Comparison of ENCODE assay signal across 2 cellular contexts in the genomic region with DNA sequence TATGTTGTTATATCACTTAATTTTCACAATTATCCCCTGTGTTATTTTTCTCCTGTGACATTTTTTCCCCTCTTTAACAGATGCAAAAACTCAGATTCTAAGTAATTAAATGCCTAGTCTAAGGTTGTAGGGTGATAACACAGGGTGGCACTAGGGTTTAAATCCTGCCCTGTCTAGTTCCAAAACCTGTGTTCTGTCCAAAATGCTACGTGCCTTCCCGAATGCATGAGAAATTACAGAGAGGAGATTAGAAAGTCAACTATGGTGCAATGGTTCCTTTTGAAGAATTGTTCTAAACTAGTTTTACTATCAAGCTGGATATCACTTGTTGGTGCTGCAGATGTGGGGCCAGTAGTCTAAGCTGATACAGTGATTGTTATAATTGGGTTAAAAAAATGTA.
TF ChIP-seq lines count a peak whose summit lies in the region.

No MANE protein-coding gene starts in this region.

TF ChIP-seq in liver, 16 proteins besides CTCF, POLR2A, EP300 and RAD21:
- TF ChIP-seq, protein P1, sequence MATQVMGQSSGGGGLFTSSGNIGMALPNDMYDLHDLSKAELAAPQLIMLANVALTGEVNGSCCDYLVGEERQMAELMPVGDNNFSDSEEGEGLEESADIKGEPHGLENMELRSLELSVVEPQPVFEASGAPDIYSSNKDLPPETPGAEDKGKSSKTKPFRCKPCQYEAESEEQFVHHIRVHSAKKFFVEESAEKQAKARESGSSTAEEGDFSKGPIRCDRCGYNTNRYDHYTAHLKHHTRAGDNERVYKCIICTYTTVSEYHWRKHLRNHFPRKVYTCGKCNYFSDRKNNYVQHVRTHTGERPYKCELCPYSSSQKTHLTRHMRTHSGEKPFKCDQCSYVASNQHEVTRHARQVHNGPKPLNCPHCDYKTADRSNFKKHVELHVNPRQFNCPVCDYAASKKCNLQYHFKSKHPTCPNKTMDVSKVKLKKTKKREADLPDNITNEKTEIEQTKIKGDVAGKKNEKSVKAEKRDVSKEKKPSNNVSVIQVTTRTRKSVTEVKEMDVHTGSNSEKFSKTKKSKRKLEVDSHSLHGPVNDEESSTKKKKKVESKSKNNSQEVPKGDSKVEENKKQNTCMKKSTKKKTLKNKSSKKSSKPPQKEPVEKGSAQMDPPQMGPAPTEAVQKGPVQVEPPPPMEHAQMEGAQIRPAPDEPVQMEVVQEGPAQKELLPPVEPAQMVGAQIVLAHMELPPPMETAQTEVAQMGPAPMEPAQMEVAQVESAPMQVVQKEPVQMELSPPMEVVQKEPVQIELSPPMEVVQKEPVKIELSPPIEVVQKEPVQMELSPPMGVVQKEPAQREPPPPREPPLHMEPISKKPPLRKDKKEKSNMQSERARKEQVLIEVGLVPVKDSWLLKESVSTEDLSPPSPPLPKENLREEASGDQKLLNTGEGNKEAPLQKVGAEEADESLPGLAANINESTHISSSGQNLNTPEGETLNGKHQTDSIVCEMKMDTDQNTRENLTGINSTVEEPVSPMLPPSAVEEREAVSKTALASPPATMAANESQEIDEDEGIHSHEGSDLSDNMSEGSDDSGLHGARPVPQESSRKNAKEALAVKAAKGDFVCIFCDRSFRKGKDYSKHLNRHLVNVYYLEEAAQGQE (IDR thresholded peaks at IDR 0.05), result peak; percentile 29
- TF ChIP-seq RXRA (IDR thresholded peaks at IDR 0.05) (peak in 1 of 2 donors; percentile 14), FOXA2 (IDR thresholded peaks at IDR 0.05) (peak; percentile 34), HNF4A (conservative IDR thresholded peaks at IDR 0.05) (peak; percentile 45 to 53), JUND (IDR thresholded peaks at IDR 0.05) (peak in 1 of 2 donors; percentile 41), FOXA1 (IDR thresholded peaks at IDR 0.05) (peak; percentile 15), NR2F2 (IDR thresholded peaks at IDR 0.05) (no peak), YY1 (IDR thresholded peaks at IDR 0.05) (peak; percentile 43)
- TF ChIP-seq, protein P2, sequence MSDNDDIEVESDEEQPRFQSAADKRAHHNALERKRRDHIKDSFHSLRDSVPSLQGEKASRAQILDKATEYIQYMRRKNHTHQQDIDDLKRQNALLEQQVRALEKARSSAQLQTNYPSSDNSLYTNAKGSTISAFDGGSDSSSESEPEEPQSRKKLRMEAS (IDR thresholded peaks at IDR 0.05), result peak; percentile 24
- TF ChIP-seq, protein P3, sequence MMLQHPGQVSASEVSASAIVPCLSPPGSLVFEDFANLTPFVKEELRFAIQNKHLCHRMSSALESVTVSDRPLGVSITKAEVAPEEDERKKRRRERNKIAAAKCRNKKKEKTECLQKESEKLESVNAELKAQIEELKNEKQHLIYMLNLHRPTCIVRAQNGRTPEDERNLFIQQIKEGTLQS (IDR thresholded peaks at IDR 0.05), result no peak
- TF ChIP-seq, protein P4, sequence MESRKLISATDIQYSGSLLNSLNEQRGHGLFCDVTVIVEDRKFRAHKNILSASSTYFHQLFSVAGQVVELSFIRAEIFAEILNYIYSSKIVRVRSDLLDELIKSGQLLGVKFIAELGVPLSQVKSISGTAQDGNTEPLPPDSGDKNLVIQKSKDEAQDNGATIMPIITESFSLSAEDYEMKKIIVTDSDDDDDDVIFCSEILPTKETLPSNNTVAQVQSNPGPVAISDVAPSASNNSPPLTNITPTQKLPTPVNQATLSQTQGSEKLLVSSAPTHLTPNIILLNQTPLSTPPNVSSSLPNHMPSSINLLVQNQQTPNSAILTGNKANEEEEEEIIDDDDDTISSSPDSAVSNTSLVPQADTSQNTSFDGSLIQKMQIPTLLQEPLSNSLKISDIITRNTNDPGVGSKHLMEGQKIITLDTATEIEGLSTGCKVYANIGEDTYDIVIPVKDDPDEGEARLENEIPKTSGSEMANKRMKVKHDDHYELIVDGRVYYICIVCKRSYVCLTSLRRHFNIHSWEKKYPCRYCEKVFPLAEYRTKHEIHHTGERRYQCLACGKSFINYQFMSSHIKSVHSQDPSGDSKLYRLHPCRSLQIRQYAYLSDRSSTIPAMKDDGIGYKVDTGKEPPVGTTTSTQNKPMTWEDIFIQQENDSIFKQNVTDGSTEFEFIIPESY (IDR thresholded peaks at IDR 0.05), result no peak

TF ChIP-seq in HepG2, 621 proteins besides CTCF, POLR2A, EP300 and RAD21 (continued from another document):
- TF ChIP-seq, protein P5, sequence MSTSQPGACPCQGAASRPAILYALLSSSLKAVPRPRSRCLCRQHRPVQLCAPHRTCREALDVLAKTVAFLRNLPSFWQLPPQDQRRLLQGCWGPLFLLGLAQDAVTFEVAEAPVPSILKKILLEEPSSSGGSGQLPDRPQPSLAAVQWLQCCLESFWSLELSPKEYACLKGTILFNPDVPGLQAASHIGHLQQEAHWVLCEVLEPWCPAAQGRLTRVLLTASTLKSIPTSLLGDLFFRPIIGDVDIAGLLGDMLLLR (CRISPR knock-in tag; IDR thresholded peaks at IDR 0.05), result no peak
- TF ChIP-seq, protein P6, sequence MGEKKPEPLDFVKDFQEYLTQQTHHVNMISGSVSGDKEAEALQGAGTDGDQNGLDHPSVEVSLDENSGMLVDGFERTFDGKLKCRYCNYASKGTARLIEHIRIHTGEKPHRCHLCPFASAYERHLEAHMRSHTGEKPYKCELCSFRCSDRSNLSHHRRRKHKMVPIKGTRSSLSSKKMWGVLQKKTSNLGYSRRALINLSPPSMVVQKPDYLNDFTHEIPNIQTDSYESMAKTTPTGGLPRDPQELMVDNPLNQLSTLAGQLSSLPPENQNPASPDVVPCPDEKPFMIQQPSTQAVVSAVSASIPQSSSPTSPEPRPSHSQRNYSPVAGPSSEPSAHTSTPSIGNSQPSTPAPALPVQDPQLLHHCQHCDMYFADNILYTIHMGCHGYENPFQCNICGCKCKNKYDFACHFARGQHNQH (CRISPR knock-in tag; IDR thresholded peaks at IDR 0.05), result no peak
- TF ChIP-seq, protein P7, sequence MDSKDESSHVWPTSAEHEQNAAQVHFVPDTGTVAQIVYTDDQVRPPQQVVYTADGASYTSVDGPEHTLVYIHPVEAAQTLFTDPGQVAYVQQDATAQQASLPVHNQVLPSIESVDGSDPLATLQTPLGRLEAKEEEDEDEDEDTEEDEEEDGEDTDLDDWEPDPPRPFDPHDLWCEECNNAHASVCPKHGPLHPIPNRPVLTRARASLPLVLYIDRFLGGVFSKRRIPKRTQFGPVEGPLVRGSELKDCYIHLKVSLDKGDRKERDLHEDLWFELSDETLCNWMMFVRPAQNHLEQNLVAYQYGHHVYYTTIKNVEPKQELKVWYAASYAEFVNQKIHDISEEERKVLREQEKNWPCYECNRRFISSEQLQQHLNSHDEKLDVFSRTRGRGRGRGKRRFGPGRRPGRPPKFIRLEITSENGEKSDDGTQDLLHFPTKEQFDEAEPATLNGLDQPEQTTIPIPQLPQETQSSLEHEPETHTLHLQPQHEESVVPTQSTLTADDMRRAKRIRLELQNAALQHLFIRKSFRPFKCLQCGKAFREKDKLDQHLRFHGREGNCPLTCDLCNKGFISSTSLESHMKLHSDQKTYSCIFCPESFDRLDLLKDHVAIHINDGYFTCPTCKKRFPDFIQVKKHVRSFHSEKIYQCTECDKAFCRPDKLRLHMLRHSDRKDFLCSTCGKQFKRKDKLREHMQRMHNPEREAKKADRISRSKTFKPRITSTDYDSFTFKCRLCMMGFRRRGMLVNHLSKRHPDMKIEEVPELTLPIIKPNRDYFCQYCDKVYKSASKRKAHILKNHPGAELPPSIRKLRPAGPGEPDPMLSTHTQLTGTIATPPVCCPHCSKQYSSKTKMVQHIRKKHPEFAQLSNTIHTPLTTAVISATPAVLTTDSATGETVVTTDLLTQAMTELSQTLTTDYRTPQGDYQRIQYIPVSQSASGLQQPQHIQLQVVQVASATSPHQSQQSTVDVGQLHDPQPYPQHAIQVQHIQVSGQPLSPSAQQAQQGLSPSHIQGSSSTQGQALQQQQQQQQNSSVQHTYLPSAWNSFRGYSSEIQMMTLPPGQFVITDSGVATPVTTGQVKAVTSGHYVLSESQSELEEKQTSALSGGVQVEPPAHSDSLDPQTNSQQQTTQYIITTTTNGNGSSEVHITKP (CRISPR knock-in tag; IDR thresholded peaks at IDR 0.05; ENCODE audit: low read depth), result no peak
- TF ChIP-seq, protein P8, sequence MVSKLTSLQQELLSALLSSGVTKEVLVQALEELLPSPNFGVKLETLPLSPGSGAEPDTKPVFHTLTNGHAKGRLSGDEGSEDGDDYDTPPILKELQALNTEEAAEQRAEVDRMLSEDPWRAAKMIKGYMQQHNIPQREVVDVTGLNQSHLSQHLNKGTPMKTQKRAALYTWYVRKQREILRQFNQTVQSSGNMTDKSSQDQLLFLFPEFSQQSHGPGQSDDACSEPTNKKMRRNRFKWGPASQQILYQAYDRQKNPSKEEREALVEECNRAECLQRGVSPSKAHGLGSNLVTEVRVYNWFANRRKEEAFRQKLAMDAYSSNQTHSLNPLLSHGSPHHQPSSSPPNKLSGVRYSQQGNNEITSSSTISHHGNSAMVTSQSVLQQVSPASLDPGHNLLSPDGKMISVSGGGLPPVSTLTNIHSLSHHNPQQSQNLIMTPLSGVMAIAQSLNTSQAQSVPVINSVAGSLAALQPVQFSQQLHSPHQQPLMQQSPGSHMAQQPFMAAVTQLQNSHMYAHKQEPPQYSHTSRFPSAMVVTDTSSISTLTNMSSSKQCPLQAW (CRISPR knock-in tag; IDR thresholded peaks at IDR 0.05), result no peak
- TF ChIP-seq ZFYVE20 (CRISPR knock-in tag; IDR thresholded peaks at IDR 0.05; ENCODE audit: borderline replicate concordance, low read depth), result no peak
- TF ChIP-seq, protein P9, sequence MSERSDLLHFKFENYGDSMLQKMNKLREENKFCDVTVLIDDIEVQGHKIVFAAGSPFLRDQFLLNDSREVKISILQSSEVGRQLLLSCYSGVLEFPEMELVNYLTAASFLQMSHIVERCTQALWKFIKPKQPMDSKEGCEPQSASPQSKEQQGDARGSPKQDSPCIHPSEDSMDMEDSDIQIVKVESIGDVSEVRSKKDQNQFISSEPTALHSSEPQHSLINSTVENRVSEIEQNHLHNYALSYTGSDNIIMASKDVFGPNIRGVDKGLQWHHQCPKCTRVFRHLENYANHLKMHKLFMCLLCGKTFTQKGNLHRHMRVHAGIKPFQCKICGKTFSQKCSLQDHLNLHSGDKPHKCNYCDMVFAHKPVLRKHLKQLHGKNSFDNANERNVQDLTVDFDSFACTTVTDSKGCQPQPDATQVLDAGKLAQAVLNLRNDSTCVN (CRISPR knock-in tag; IDR thresholded peaks at IDR 0.05; ENCODE audit: borderline replicate concordance), result no peak
- no peak for TF ChIP-seq HIVEP1 (CRISPR knock-in tag; IDR thresholded peaks at IDR 0.05)
- TF ChIP-seq SATB2 (CRISPR knock-in tag; IDR thresholded peaks at IDR 0.05), result no peak
- TF ChIP-seq, protein P10, sequence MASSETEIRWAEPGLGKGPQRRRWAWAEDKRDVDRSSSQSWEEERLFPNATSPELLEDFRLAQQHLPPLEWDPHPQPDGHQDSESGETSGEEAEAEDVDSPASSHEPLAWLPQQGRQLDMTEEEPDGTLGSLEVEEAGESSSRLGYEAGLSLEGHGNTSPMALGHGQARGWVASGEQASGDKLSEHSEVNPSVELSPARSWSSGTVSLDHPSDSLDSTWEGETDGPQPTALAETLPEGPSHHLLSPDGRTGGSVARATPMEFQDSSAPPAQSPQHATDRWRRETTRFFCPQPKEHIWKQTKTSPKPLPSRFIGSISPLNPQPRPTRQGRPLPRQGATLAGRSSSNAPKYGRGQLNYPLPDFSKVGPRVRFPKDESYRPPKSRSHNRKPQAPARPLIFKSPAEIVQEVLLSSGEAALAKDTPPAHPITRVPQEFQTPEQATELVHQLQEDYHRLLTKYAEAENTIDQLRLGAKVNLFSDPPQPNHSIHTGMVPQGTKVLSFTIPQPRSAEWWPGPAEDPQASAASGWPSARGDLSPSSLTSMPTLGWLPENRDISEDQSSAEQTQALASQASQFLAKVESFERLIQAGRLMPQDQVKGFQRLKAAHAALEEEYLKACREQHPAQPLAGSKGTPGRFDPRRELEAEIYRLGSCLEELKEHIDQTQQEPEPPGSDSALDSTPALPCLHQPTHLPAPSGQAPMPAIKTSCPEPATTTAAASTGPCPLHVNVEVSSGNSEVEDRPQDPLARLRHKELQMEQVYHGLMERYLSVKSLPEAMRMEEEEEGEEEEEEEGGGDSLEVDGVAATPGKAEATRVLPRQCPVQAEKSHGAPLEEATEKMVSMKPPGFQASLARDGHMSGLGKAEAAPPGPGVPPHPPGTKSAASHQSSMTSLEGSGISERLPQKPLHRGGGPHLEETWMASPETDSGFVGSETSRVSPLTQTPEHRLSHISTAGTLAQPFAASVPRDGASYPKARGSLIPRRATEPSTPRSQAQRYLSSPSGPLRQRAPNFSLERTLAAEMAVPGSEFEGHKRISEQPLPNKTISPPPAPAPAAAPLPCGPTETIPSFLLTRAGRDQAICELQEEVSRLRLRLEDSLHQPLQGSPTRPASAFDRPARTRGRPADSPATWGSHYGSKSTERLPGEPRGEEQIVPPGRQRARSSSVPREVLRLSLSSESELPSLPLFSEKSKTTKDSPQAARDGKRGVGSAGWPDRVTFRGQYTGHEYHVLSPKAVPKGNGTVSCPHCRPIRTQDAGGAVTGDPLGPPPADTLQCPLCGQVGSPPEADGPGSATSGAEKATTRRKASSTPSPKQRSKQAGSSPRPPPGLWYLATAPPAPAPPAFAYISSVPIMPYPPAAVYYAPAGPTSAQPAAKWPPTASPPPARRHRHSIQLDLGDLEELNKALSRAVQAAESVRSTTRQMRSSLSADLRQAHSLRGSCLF (CRISPR knock-in tag; IDR thresholded peaks at IDR 0.05; ENCODE audit: borderline replicate concordance), result no peak
- TF ChIP-seq, protein P11, sequence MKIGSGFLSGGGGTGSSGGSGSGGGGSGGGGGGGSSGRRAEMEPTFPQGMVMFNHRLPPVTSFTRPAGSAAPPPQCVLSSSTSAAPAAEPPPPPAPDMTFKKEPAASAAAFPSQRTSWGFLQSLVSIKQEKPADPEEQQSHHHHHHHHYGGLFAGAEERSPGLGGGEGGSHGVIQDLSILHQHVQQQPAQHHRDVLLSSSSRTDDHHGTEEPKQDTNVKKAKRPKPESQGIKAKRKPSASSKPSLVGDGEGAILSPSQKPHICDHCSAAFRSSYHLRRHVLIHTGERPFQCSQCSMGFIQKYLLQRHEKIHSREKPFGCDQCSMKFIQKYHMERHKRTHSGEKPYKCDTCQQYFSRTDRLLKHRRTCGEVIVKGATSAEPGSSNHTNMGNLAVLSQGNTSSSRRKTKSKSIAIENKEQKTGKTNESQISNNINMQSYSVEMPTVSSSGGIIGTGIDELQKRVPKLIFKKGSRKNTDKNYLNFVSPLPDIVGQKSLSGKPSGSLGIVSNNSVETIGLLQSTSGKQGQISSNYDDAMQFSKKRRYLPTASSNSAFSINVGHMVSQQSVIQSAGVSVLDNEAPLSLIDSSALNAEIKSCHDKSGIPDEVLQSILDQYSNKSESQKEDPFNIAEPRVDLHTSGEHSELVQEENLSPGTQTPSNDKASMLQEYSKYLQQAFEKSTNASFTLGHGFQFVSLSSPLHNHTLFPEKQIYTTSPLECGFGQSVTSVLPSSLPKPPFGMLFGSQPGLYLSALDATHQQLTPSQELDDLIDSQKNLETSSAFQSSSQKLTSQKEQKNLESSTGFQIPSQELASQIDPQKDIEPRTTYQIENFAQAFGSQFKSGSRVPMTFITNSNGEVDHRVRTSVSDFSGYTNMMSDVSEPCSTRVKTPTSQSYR (CRISPR knock-in tag; IDR thresholded peaks at IDR 0.05; ENCODE audit: borderline replicate concordance), result no peak
